Comparison of ENCODE assay signal across 25 cellular contexts in the genomic region with DNA sequence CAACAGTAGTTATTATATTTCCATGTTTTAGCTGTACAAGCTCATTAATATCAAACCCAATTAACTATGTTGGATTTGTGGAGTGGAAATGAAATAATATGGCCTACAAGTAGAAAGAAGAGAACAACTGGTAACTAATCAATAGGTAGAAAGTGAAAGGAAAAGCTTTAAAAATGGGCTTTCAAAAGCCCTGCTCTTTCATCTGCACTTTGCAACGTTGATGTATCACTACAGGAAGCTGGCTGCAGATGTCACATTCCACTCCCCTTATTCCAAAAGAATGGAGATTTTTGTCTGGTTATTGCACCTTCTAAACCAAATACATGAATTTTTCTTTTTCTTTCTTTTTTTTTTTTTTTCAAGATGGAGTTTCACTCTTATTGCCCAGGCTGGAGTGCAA. TPM values are rescaled to one million over a fixed set of nuclear protein-coding genes. Genes with fewer than 3 reads are reported as not detected.
DNase-seq lines count a peak whose midpoint lies in the region; ATAC-seq, FAIRE-seq and TF ChIP-seq lines count a peak whose summit lies in the region.
"Had no signal": no experiment of that assay in that cellular context is flagged by ENCODE, and none has a peak within 500 bp of the region (broad histone marks: within the 10 kb centered on the region; RNA-seq: fewer than 3 reads in every experiment).

No MANE protein-coding gene starts in this region.

- H3K79me2 ChIP-seq in osteoblast (ENCODE audit: insufficient read depth, low read length), result no peaks in the 10 kb centered on the region
- H3K79me2 ChIP-seq in PC-3 (ENCODE audit: low read length), result no peaks in the 10 kb centered on the region

- H3K27me3 ChIP-seq in osteoblast (ENCODE audit: insufficient read depth, low read length) (no peaks in the 10 kb centered on the region), PC-3 (ENCODE audit: low read length) (no peaks in the 10 kb centered on the region)
- H3K27me3 ChIP-seq: sigmoid colon, SJCRH30 had no signal

- no peaks in the 10 kb centered on the region for H3K4me1 ChIP-seq in osteoblast (ENCODE audit: insufficient read depth, low read length)
- H3K4me1 ChIP-seq in PC-3 (ENCODE audit: insufficient read depth, low read length), result no peaks in the 10 kb centered on the region
- H3K4me1 ChIP-seq: heart left ventricle, psoas muscle, sigmoid colon, SJCRH30 had no signal

- H3K27ac ChIP-seq in osteoblast (ENCODE audit: low read depth, low read length) (no peak overlapping the region), PC-3 (ENCODE audit: low read length) (no peak overlapping the region)
- H3K27ac ChIP-seq: coronary artery, heart left ventricle, psoas muscle, sigmoid colon, SJCRH30 had no signal

- TF ChIP-seq CTCF in osteoblast (IDR thresholded peaks at IDR 0.05; ENCODE audit: extremely low read depth, low read depth, low read length), result no peak
- TF ChIP-seq CTCF in D721Med (IDR thresholded peaks at IDR 0.05; ENCODE audit: insufficient read depth, missing control alignments), result no peak
- no peak for TF ChIP-seq CTCF in PC-3 (conservative IDR thresholded peaks at IDR 0.05; ENCODE audit: low read depth, low read length)

- no peaks in the 10 kb centered on the region for H3K9me2 ChIP-seq in PC-3 (replicated peaks; ENCODE audit: low read length)

- ATAC-seq in GM18498 (IDR thresholded peaks at IDR 0.05; ENCODE audit: unreplicated experiment) (peak; percentile 82), GM21526 (IDR thresholded peaks at IDR 0.05; ENCODE audit: low FRiP score, unreplicated experiment) (peak; percentile 56), HG03378 (IDR thresholded peaks at IDR 0.05; ENCODE audit: unreplicated experiment) (peak; percentile 61), PC-3 (no peak)
- ATAC-seq: activated CD8-positive, alpha-beta memory T cell treated with anti-CD3 and anti-CD28 coated beads, Interleukin-2, amount 10 ng/mL, durations not matched to agents 7 days and 5 days; effector memory CD8-positive, alpha-beta T cell; heart left ventricle; naive thymus-derived CD4-positive, alpha-beta T cell; psoas muscle; WTC11 had no signal

- no peaks in the 10 kb centered on the region for H3F3A ChIP-seq in PC-3 (ENCODE audit: low read length, unreplicated experiment)

- H3K4me3 ChIP-seq in osteoblast (ENCODE audit: insufficient read depth, low read length) (no peak overlapping the region), PC-3 (ENCODE audit: low read length) (no peak overlapping the region)
- H3K4me3 ChIP-seq: coronary artery, heart left ventricle, psoas muscle, sigmoid colon, SJCRH30 had no signal

- H3K4me2 ChIP-seq in osteoblast (ENCODE audit: insufficient read depth, low read length), result peak overlapping the region; percentile 48
- no peak overlapping the region for H3K4me2 ChIP-seq in PC-3 (ENCODE audit: low read length)

- intact Hi-C loops in PC-3 (cut with micrococcal nuclease), result no loop called here

- H3K9ac ChIP-seq in PC-3 (ENCODE audit: low read length), result no peak overlapping the region

- POLR2A ChIA-PET in PC-3 (lab: Charles Lee; ENCODE audit: unreplicated experiment), result no interaction called here

- H3K36me3 ChIP-seq in osteoblast (ENCODE audit: insufficient read depth, low read length), result no peaks in the 10 kb centered on the region
- no peaks in the 10 kb centered on the region for H3K36me3 ChIP-seq in PC-3 (ENCODE audit: low read depth, low read length)
- H3K36me3 ChIP-seq: heart left ventricle, sigmoid colon, SJCRH30 had no signal

- no peak for FAIRE-seq in D721Med (lab: Jason Lieb, UNC)

- BruUV-seq in PC-3 (replicated peaks; lab: Mats Ljungman, UMichigan), result no TSS peak

- DNase-seq in osteoblast (ENCODE audit: insufficient read length, low spot score, missing footprints) (no peak), D721Med (ENCODE audit: insufficient read length, low spot score) (no peak), SK-N-DZ (ENCODE audit: low spot score) (no peak), PC-3 (no peak)
- DNase-seq: activated CD8-positive, alpha-beta memory T cell treated with anti-CD3 and anti-CD28 coated beads, Interleukin-2, amount 10 ng/mL, durations not matched to agents 7 days and 5 days; activated naive CD4-positive, alpha-beta T cell treated with anti-CD3 and anti-CD28 coated beads, Interleukin-2, amount 50 U/mL, for 16 hours; effector memory CD8-positive, alpha-beta T cell; erythroblast; H9; heart left ventricle; midbrain; naive thymus-derived CD4-positive, alpha-beta T cell; NCI-H1105; NCI-H1930; NCI-H2227 treated with DMSO at 0.1 percent for 48 hours; NCI-H748 treated with DMSO at 0.1 percent for 48 hours; psoas muscle; sigmoid colon; SJCRH30; stimulated activated naive CD4-positive, alpha-beta T cell treated with Interleukin-2 at 50 U/mL for 16 hours had no signal

- no peaks in the 10 kb centered on the region for H4K20me1 ChIP-seq in osteoblast (ENCODE audit: insufficient read depth, low read length)
- H4K20me1 ChIP-seq in PC-3 (ENCODE audit: low read length), result no peaks in the 10 kb centered on the region

- H3K9me3 ChIP-seq in osteoblast (ENCODE audit: low read depth, low read length) (no peaks in the 10 kb centered on the region), PC-3 (ENCODE audit: low read length) (no peaks in the 10 kb centered on the region)
- H3K9me3 ChIP-seq: heart left ventricle, psoas muscle, sigmoid colon, SJCRH30 had no signal

- CTCF ChIA-PET in PC-3 (lab: Charles Lee), result no interaction called here

- H2AFZ ChIP-seq in osteoblast (ENCODE audit: low read length), result peak overlapping the region; percentile 9
- H2AFZ ChIP-seq in PC-3 (ENCODE audit: low read length), result no peak overlapping the region

RNA-seq across cellular contexts. Expression of a gene that starts 11.7 kb away (rescaled TPM):
- 2.5 and 3.5 TPM in 2 replicates for total RNA-seq in osteoblast
- 23.2 and 23.9 TPM in 2 replicates for polyA plus RNA-seq in SK-N-DZ (2014; cell fraction: cytosol; rRNA removed)
- polyA plus RNA-seq in SK-N-DZ (2014; cell fraction: nucleus; rRNA removed), result 37.5 and 59.2 TPM in 2 replicates
- 66.0 and 84.9 TPM in 2 replicates for total RNA-seq in PC-3 (2014; rRNA removed)

Comparison
In these comparisons a context has a peak if more than half of its experiments do, and no peak if none do; other contexts are left out.
1. RNA of a gene that starts 11.7 kb away (total RNA-seq): 66.0 to 84.9 TPM in PC-3; 2.5 to 3.5 TPM in osteoblast; every median in the first group is over 10 times any median in the second.